ENCODE assay signal across 2 cellular contexts in genomic region chr2:58805126-58805525, GRCh38.
A peak's percentile ranks its signal among the peaks of the same experiment; 100 is the strongest.
TF ChIP-seq lines count a peak whose summit lies in the region.

No MANE protein-coding gene starts in this region.

TF ChIP-seq in liver, 16 proteins besides CTCF, POLR2A, EP300 and RAD21 (continued from another document):
- TF ChIP-seq GABPA (IDR thresholded peaks at IDR 0.05 in 1 of 2, conservative IDR thresholded peaks at IDR 0.05 in 1 of 2) = no peak
- TF ChIP-seq HNF4G (IDR thresholded peaks at IDR 0.05) = no peak
- TF ChIP-seq REST (IDR thresholded peaks at IDR 0.05) = peak; percentile 72
- TF ChIP-seq YY1 (IDR thresholded peaks at IDR 0.05) = no peak

TF ChIP-seq in HepG2, 621 proteins besides CTCF, POLR2A, EP300 and RAD21 (continued from another document):
- no peak for TF ChIP-seq TIGD3 (CRISPR knock-in tag; IDR thresholded peaks at IDR 0.05; ENCODE audit: borderline replicate concordance)
